Comparison of ENCODE assay signal across 3 cellular contexts in the genomic region with DNA sequence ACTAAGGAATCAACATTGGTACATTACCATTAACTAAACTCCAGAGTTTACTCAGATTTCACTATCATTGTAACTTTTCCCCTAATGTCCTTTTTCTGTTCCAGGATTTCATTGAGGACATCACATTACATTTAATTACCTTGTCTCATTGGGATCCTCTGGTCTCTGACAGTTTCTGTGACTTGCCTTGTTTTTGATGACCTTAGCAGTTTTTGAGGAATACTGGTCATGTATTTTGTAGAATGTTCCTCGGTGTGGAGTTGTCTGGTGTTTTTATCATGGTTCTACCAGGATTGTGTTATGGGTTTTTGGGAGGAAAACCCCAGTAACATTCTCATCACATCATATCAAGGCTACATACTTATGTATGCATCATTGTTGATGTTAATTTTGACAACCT.
TF ChIP-seq lines count a peak whose summit lies in the region.

No MANE protein-coding gene starts in this region.

TF ChIP-seq in HepG2, 621 proteins besides CTCF, POLR2A, EP300 and RAD21 (continues in another document):
- no peak for TF ChIP-seq HOXA7 (CRISPR knock-in tag; IDR thresholded peaks at IDR 0.05)
- TF ChIP-seq SIX1 (CRISPR knock-in tag; IDR thresholded peaks at IDR 0.05; ENCODE audit: borderline replicate concordance) = no peak
- no peak for TF ChIP-seq ZNF776 (CRISPR knock-in tag; IDR thresholded peaks at IDR 0.05)
- no peak for TF ChIP-seq TEAD3 (CRISPR knock-in tag; optimal IDR thresholded peaks at IDR 0.05; ENCODE audit: borderline replicate concordance)
- TF ChIP-seq MAFK (conservative IDR thresholded peaks at IDR 0.05 in 1 of 2, IDR thresholded peaks at IDR 0.05 in 1 of 2; ENCODE audit: low read length in 2 of 2) = peak; percentile 97 to 98
- no peak for TF ChIP-seq ZNF550 (CRISPR knock-in tag; IDR thresholded peaks at IDR 0.05; ENCODE audit: borderline replicate concordance)
- TF ChIP-seq, protein P1, sequence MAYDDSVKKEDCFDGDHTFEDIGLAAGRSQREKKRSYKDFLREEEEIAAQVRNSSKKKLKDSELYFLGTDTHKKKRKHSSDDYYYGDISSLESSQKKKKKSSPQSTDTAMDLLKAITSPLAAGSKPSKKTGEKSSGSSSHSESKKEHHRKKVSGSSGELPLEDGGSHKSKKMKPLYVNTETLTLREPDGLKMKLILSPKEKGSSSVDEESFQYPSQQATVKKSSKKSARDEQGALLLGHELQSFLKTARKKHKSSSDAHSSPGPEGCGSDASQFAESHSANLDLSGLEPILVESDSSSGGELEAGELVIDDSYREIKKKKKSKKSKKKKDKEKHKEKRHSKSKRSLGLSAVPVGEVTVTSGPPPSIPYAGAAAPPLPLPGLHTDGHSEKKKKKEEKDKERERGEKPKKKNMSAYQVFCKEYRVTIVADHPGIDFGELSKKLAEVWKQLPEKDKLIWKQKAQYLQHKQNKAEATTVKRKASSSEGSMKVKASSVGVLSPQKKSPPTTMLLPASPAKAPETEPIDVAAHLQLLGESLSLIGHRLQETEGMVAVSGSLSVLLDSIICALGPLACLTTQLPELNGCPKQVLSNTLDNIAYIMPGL (CRISPR knock-in tag; IDR thresholded peaks at IDR 0.05; ENCODE audit: borderline replicate concordance in 1 of 2, low read depth in 1 of 2) = no peak
- TF ChIP-seq ZSCAN22 (CRISPR knock-in tag; IDR thresholded peaks at IDR 0.05) = no peak
- TF ChIP-seq, protein P2, sequence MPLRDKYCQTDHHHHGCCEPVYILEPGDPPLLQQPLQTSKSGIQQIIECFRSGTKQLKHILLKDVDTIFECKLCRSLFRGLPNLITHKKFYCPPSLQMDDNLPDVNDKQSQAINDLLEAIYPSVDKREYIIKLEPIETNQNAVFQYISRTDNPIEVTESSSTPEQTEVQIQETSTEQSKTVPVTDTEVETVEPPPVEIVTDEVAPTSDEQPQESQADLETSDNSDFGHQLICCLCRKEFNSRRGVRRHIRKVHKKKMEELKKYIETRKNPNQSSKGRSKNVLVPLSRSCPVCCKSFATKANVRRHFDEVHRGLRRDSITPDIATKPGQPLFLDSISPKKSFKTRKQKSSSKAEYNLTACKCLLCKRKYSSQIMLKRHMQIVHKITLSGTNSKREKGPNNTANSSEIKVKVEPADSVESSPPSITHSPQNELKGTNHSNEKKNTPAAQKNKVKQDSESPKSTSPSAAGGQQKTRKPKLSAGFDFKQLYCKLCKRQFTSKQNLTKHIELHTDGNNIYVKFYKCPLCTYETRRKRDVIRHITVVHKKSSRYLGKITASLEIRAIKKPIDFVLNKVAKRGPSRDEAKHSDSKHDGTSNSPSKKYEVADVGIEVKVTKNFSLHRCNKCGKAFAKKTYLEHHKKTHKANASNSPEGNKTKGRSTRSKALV (CRISPR knock-in tag; IDR thresholded peaks at IDR 0.05) = no peak

TF ChIP-seq in IMR-90, 13 proteins besides CTCF, POLR2A, EP300 and RAD21:
- TF ChIP-seq MAFK (IDR thresholded peaks at IDR 0.05; ENCODE audit: low read depth, low read length) (peak; percentile 98), FOS (IDR thresholded peaks at IDR 0.05; ENCODE audit: low read depth, low read length) (no peak)

TF ChIP-seq in H1, 55 proteins besides CTCF, POLR2A, EP300 and RAD21:
- TF ChIP-seq PHF8 (conservative IDR thresholded peaks at IDR 0.05; ENCODE audit: low read depth, low read length) = no peak
- TF ChIP-seq, protein P3, sequence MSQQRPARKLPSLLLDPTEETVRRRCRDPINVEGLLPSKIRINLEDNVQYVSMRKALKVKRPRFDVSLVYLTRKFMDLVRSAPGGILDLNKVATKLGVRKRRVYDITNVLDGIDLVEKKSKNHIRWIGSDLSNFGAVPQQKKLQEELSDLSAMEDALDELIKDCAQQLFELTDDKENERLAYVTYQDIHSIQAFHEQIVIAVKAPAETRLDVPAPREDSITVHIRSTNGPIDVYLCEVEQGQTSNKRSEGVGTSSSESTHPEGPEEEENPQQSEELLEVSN (IDR thresholded peaks at IDR 0.05) = no peak
- no peak for TF ChIP-seq EZH2 (IDR thresholded peaks at IDR 0.05; ENCODE audit: low read depth, low read length, severe bottlenecking)
- TF ChIP-seq GABPA (IDR thresholded peaks at IDR 0.05; ENCODE audit: borderline replicate concordance, insufficient read depth, low read length) = no peak
- TF ChIP-seq MAFK (IDR thresholded peaks at IDR 0.05; ENCODE audit: low read depth, low read length) = peak; percentile 53; the same call in 1 of the 2 replicates
- no peak for TF ChIP-seq GTF2F1 (IDR thresholded peaks at IDR 0.05; ENCODE audit: borderline replicate concordance, low read depth, low read length)
- no peak for TF ChIP-seq POLR2AphosphoS5 (IDR thresholded peaks at IDR 0.05; ENCODE audit: low read depth, low read length)
- TF ChIP-seq KDM1A (IDR thresholded peaks at IDR 0.05; ENCODE audit: borderline replicate concordance, low read length) = no peak
